ENCODE assay signal across 8 cellular contexts in the genomic region with DNA sequence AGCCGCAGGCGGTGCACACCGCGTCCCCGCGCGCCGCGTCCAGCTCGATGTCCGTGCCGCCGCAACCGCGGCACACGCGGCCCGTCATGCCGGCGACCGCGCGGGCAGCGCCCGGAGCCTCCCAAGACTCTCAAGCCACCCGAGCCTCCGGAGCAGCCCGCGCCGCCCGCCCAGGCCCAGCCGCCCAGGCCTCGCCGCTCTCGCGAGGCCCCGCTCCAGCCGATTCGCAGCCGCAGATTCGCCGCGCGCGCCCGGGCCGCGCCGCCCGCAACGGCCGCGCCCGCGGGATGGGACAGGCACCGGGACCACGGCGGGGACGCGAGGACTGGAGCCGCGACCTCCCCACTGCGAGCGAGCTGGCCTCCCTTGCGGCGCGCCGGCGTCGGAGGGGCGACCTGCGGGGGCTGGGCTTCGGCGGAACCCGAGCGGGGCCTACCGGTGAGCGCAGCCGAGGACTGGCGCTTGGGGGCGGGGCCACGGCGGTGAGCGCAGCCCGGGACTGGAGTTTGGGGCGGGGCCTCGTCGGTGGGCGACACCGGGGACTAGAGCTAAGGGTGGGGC. TPM values are rescaled to one million over a fixed set of nuclear protein-coding genes. Genes with fewer than 3 reads are reported as not detected.
DNase-seq lines count a peak whose midpoint lies in the region; ATAC-seq and TF ChIP-seq lines count a peak whose summit lies in the region.

A gene with protein sequence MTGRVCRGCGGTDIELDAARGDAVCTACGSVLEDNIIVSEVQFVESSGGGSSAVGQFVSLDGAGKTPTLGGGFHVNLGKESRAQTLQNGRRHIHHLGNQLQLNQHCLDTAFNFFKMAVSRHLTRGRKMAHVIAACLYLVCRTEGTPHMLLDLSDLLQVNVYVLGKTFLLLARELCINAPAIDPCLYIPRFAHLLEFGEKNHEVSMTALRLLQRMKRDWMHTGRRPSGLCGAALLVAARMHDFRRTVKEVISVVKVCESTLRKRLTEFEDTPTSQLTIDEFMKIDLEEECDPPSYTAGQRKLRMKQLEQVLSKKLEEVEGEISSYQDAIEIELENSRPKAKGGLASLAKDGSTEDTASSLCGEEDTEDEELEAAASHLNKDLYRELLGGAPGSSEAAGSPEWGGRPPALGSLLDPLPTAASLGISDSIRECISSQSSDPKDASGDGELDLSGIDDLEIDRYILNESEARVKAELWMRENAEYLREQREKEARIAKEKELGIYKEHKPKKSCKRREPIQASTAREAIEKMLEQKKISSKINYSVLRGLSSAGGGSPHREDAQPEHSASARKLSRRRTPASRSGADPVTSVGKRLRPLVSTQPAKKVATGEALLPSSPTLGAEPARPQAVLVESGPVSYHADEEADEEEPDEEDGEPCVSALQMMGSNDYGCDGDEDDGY (minus strand): TSS at position 460 of the 561 bp plus-strand sequence. CDS start 372 bp downstream, at position 88.

- peak within 1 kb of the TSS; percentile 89 to 99 for H3K9ac ChIP-seq in colonic mucosa (ENCODE audit: low read depth in 2 of 2, low read length in 2 of 2)

- intact Hi-C loops in colonic mucosa (cut with DNase I) (no loop called here), left colon (cut with DNase I, micrococcal nuclease) (no loop called here)

- peaks cover 10% of the 10 kb centered on the region for H3K4me1 ChIP-seq in colonic mucosa

- H3K36me3 ChIP-seq in colonic mucosa: no peaks in the 10 kb centered on the region

- no peaks in the 10 kb centered on the region for H3K9me3 ChIP-seq in colonic mucosa

- H3K27me3 ChIP-seq in colonic mucosa: no peaks in the 10 kb centered on the region

- DNase-seq in AG04449 (ENCODE audit: low read depth, low spot score) (no peak), NCI-H226 (peak; percentile 81), colonic mucosa (peak; percentile 95), left colon (peak; percentile 96)
- DNase-seq in activated CD4-positive, alpha-beta T cell treated with anti-CD3 and anti-CD28 coated beads for 48 hours: peak; percentile 98
- peak; percentile 96 for DNase-seq in stimulated activated CD4-positive, alpha-beta T cell treated with anti-CD3 and anti-CD28 coated beads, Interleukin-1b, Interleukin-23, amount 100 ng/mL, for 48 hours

- CTCF ChIA-PET in AG04449 (lab: Yijun Ruan, JAX): interaction anchor here (0.7 to 1.8 kb wide), 8 partner anchors 14 to 214 kb away, joined by 3 to 5 read pairs (median 3); a partner anchor contains a TSS

- TF ChIP-seq CTCF in AG04449 (IDR thresholded peaks at IDR 0.05; ENCODE audit: insufficient read depth, low read length, missing control alignments) (no peak), colonic mucosa (IDR thresholded peaks at IDR 0.05) (no peak)

- peak; percentile 70 for ATAC-seq in GM18870 (IDR thresholded peaks at IDR 0.05; ENCODE audit: unreplicated experiment)
- peak; percentile 79 for ATAC-seq in HG03103 (IDR thresholded peaks at IDR 0.05; ENCODE audit: low read depth, unreplicated experiment)
- ATAC-seq in left colon: peak; percentile 83

- H3K4me3 ChIP-seq in AG04449 (ENCODE audit: low read depth, low read length) (peak within 1 kb of the TSS; percentile 89), colonic mucosa (peak within 1 kb of the TSS; percentile 87)

- POLR2A ChIA-PET in AG04449 (lab: Yijun Ruan, JAX): interaction anchor here (0.7 to 1.5 kb wide), 7 partner anchors 11 to 328 kb away, joined by 3 to 19 read pairs (median 3); a partner anchor contains a TSS

- peak within 1 kb of the TSS; percentile 96 for H3K27ac ChIP-seq in colonic mucosa

RNA-seq across cellular contexts. Expression of the gene that starts here (rescaled TPM):
- total RNA-seq in colonic mucosa (10 to 100 TPM; 27.2 to 40.6 TPM), left colon (10 to 100 TPM; 29.9 to 35.1 TPM)
